Comparison of ENCODE assay signal across 27 cellular contexts in the genomic region with DNA sequence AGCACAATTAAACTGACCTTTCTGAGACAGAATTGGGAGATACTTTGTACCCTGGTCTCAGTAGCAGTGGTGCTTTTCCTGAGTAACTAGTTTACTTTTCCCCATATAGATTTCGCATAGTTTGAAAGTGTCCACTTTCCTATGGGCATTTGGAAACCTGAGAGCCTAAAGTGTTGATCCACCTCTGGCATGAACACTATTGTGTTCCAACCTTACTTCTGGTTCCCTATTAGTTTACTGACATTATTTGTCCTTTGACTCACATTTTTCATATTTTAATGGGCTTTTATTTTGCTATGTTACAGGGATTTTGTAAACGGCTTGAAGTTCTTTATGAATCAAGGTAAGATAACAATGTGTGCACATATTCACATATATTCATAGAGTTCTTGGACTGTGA.
DNase-seq lines count a peak whose midpoint lies in the region; ATAC-seq and TF ChIP-seq lines count a peak whose summit lies in the region.
"Had no signal": no experiment of that assay in that cellular context is flagged by ENCODE, and none has a peak within 500 bp of the region (broad histone marks: within the 10 kb centered on the region; RNA-seq: fewer than 3 reads in every experiment).

No MANE protein-coding gene starts in this region.

- peak; percentile 55 for DNase-seq in PC-3
- no peak for DNase-seq in DMS53 treated with DMSO at 0.1 percent for 48 hours (lab: John Stamatoyannopoulos, UW; ENCODE audit: unreplicated experiment)
- DNase-seq: 8988T; ACHN; AML-193; BE2C; C1 segment of cervical spinal cord; Caco-2; Calu3; CD4-positive, alpha-beta memory T cell; CD4-positive, alpha-beta T cell; CD4-positive, CD25-positive, alpha-beta regulatory T cell; CD8-positive, alpha-beta memory T cell; CD8-positive, alpha-beta T cell; COR-L47; DMS 273 treated with DMSO at 0.1 percent for 48 hours; DMS153; DMS53; DMS79; DMS79 treated with DMSO at 0.1 percent for 48 hours; DND-41; EL had no signal

- CTCF ChIA-PET in PC-3 (lab: Charles Lee): no interaction called here

- intact Hi-C loops in PC-3 (cut with micrococcal nuclease): loop anchor here (10.0 kb wide), 1 partner anchor 148 kb away; no protein-coding TSS in a partner anchor

- no peaks in the 10 kb centered on the region for H3K9me2 ChIP-seq in PC-3 (replicated peaks; ENCODE audit: low read length)

- H3K4me2 ChIP-seq in PC-3 (ENCODE audit: low read length): peak overlapping the region; percentile 52
- H3K4me2 ChIP-seq: A549 had no signal

- peak overlapping the region; percentile 26; the same call in 1 of the 2 replicates for H3K4me3 ChIP-seq in PC-3 (ENCODE audit: low read length)
- H3K4me3 ChIP-seq: A549; BLaER1; BLaER1 treated with 17β-estradiol and CSF1 and Interleukin-3, amounts not matched to agents 10 nM and 100 nM had no signal

- POLR2A ChIA-PET in PC-3 (lab: Charles Lee; ENCODE audit: unreplicated experiment): no interaction called here

- H4K20me1 ChIP-seq in PC-3 (ENCODE audit: low read length): no peaks in the 10 kb centered on the region
- H4K20me1 ChIP-seq: BLaER1; BLaER1 treated with 17β-estradiol and CSF1 and Interleukin-3, amounts not matched to agents 10 nM and 100 nM had no signal

- BruUV-seq in PC-3 (replicated peaks; lab: Mats Ljungman, UMichigan): no TSS peak

- H3K4me1 ChIP-seq in PC-3 (ENCODE audit: insufficient read depth, low read length): peaks cover 42% of the 10 kb centered on the region
- H3K4me1 ChIP-seq: A549, BE2C, Caco-2 had no signal

- no peak for TF ChIP-seq CTCF in PC-3 (conservative IDR thresholded peaks at IDR 0.05; ENCODE audit: low read depth, low read length)

- no peaks in the 10 kb centered on the region for H3F3A ChIP-seq in PC-3 (ENCODE audit: low read length, unreplicated experiment)

- peak; percentile 66 for ATAC-seq in PC-3
- ATAC-seq: A549; CD8-positive, alpha-beta T cell had no signal

- H3K79me2 ChIP-seq in PC-3 (ENCODE audit: low read length): no peaks in the 10 kb centered on the region

- H3K9me3 ChIP-seq in PC-3 (ENCODE audit: low read length): no peaks in the 10 kb centered on the region
- H3K9me3 ChIP-seq: A549, BE2C, Caco-2 had no signal

- H3K27me3 ChIP-seq in PC-3 (ENCODE audit: low read length): no peaks in the 10 kb centered on the region
- H3K27me3 ChIP-seq: BE2C; BLaER1; BLaER1 treated with 17β-estradiol and CSF1 and Interleukin-3, amounts not matched to agents 10 nM and 100 nM had no signal

- H3K27ac ChIP-seq in PC-3 (ENCODE audit: low read length): peak overlapping the region; percentile 44
- H3K27ac ChIP-seq: 22Rv1; A549; BLaER1 treated with 17β-estradiol and CSF1 and Interleukin-3, amounts not matched to agents 10 nM and 100 nM; C4-2B had no signal

- H3K9ac ChIP-seq in PC-3 (ENCODE audit: low read length): no peak overlapping the region
- H3K9ac ChIP-seq: BLaER1; BLaER1 treated with 17β-estradiol and CSF1 and Interleukin-3, amounts not matched to agents 10 nM and 100 nM had no signal

- H3K36me3 ChIP-seq in PC-3 (ENCODE audit: low read depth, low read length): no peaks in the 10 kb centered on the region
- H3K36me3 ChIP-seq: BE2C; BLaER1; BLaER1 treated with 17β-estradiol and CSF1 and Interleukin-3, amounts not matched to agents 10 nM and 100 nM had no signal

- H2AFZ ChIP-seq in PC-3 (ENCODE audit: low read length): 0 out of 2 replicates have a peak overlapping the region, but pooled peaks have one; percentile 19
